1 cellular context compared by ENCODE assay signal in the genomic region with DNA sequence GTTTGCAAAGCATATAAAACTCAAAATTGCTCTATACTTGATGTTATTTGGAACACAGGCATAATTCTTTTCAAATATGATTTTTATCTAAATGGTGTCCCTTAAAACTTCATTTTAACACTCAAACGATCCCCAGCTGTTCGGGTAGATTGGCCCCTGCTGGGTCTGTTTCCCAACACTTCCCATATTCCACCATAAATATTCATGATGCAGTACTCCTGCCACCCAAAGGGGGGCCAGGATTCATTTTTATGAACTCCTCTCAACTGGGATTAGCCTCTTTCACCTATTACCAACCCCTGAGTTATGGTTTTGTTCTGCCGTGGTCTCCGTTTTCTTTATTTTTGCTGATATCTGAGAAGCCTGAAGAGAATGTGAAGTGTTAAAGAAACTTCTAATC.
TF ChIP-seq lines count a peak whose summit lies in the region.

No MANE protein-coding gene starts in this region.

TF ChIP-seq in GM12878, 131 proteins besides CTCF, POLR2A, EP300 and RAD21 (continued from another document):
- TF ChIP-seq SMC3 (IDR thresholded peaks at IDR 0.05; ENCODE audit: borderline replicate concordance, low read length) (no peak), EGR1 (IDR thresholded peaks at IDR 0.05; ENCODE audit: borderline replicate concordance in 1 of 2, low read depth in 2 of 2, low read length in 2 of 2) (no peak)
